ENCODE assay signal across 12 cellular contexts in genomic region chr9:36893148-36893547, GRCh38.
DNase-seq lines count a peak whose midpoint lies in the region; TF ChIP-seq lines count a peak whose summit lies in the region.
"Had no signal": no experiment of that assay in that cellular context is flagged by ENCODE, and none has a peak within 500 bp of the region (broad histone marks: within the 10 kb centered on the region; RNA-seq: fewer than 3 reads in every experiment).

No MANE protein-coding gene starts in this region.

- peaks cover 10 to 11% (median 11%) of the 10 kb centered on the region in 3 donors for H3K4me1 ChIP-seq in skeletal muscle tissue (ENCODE audit: control insufficient read depth in 3 of 3, insufficient read depth in 3 of 3, low read length in 3 of 3)
- H3K4me1 ChIP-seq in hepatocyte (ENCODE audit: insufficient read depth) = no peaks in the 10 kb centered on the region
- H3K4me1 ChIP-seq: BLaER1 had no signal

- WGBS in hepatocyte (ENCODE audit: low lambda C conversion rate, missing lambda C conversion rate) = 88% methylated on average over 7 of the region's 7 CpGs

- no peak overlapping the region for H3K4me2 ChIP-seq in hepatocyte
- H3K4me2 ChIP-seq: BLaER1, KMS-11 had no signal

- H4K20me1 ChIP-seq in hepatocyte (ENCODE audit: insufficient read depth, poor library complexity, severe bottlenecking) = no peaks in the 10 kb centered on the region

- TF ChIP-seq CTCF in hepatocyte (IDR thresholded peaks at IDR 0.05; ENCODE audit: poor library complexity) = no peak

- no peaks in the 10 kb centered on the region for H3K9me3 ChIP-seq in skeletal muscle tissue (ENCODE audit: control insufficient read depth in 3 of 3, low read length in 3 of 3)
- H3K9me3 ChIP-seq in hepatocyte (ENCODE audit: low read depth) = no peaks in the 10 kb centered on the region
- H3K9me3 ChIP-seq: BLaER1 had no signal

- peak overlapping the region; percentile 14 for H3K27ac ChIP-seq in skeletal muscle tissue (ENCODE audit: low read depth, low read length)
- H3K27ac ChIP-seq in hepatocyte = no peak overlapping the region
- H3K27ac ChIP-seq: BLaER1, KMS-11 had no signal

- DNase-seq in cerebellar cortex (ENCODE audit: low spot score) = peak; percentile 31
- peak; percentile 76 for DNase-seq in mesenteric fat pad (ENCODE audit: low spot score)
- DNase-seq in hepatocyte (ENCODE audit: low spot score) = no peak
- DNase-seq in NCI-H1930 (lab: John Stamatoyannopoulos, UW) = no peak
- DNase-seq in NCI-H1436 (lab: John Stamatoyannopoulos, UW) = no peak
- DNase-seq: NCI-H1092, NCI-H1694 treated with DMSO at 0.1 percent for 48 hours, NCI-H774 had no signal

- H3K9me2 ChIP-seq in hepatocyte (replicated peaks; ENCODE audit: insufficient read depth) = no peaks in the 10 kb centered on the region

- H2AFZ ChIP-seq in hepatocyte = no peak overlapping the region

- H3K4me3 ChIP-seq in skeletal muscle tissue (ENCODE audit: low read length in 3 of 3) (peak overlapping the region; percentile 24 to 70 (median 67)), hepatocyte (no peak overlapping the region)
- H3K4me3 ChIP-seq: BLaER1 had no signal

- H3K27me3 ChIP-seq in skeletal muscle tissue (ENCODE audit: control insufficient read depth in 3 of 3, insufficient read depth in 3 of 3, low read length in 3 of 3) = peaks cover 0 to 11% (median 6%) of the 10 kb centered on the region in 3 donors
- peaks cover 20% of the 10 kb centered on the region for H3K27me3 ChIP-seq in hepatocyte
- H3K27me3 ChIP-seq: BLaER1 had no signal

- no peaks in the 10 kb centered on the region for H3K79me2 ChIP-seq in hepatocyte

- H3K36me3 ChIP-seq in skeletal muscle tissue (ENCODE audit: control insufficient read depth in 3 of 3, insufficient read depth in 3 of 3, low read length in 3 of 3) (no peaks in the 10 kb centered on the region), hepatocyte (replicated peaks; ENCODE audit: insufficient read depth, low read depth) (no peaks in the 10 kb centered on the region)

- H3K9ac ChIP-seq in skeletal muscle tissue (ENCODE audit: low read depth in 1 of 3, low read length in 3 of 3) = peak overlapping the region in 1 of 3 donors; percentile 58
- H3K9ac ChIP-seq: BLaER1, KMS-11 had no signal

- peak; percentile 12 for TF ChIP-seq POLR2A in GM19193 (IDR thresholded peaks at IDR 0.05; ENCODE audit: extremely low read depth, insufficient read depth, insufficient read length)

Comparison
In these comparisons a context has a peak if more than half of its experiments do, and no peak if none do; other contexts are left out.
1. DNase-seq: peak in cerebellar cortex (single experiment) and mesenteric fat pad (single experiment); none in hepatocyte (single experiment), NCI-H1930 (0 of 2) and NCI-H1436 (single experiment).